In genomic region chr22:44129614-44129976, GRCh38 we compare ENCODE assay signal across 2 cellular contexts.
A peak's percentile ranks its signal among the peaks of the same experiment; 100 is the strongest.
TF ChIP-seq lines count a peak whose summit lies in the region.

No MANE protein-coding gene starts in this region.

TF ChIP-seq in HCT116, 20 proteins besides CTCF, POLR2A, EP300 and RAD21:
- no peak for TF ChIP-seq SP1 (IDR thresholded peaks at IDR 0.05; ENCODE audit: low read depth)
- peak; percentile 17 for TF ChIP-seq REST (IDR thresholded peaks at IDR 0.05; ENCODE audit: low read depth)

TF ChIP-seq in GM12878, 131 proteins besides CTCF, POLR2A, EP300 and RAD21:
- TF ChIP-seq, protein P1, sequence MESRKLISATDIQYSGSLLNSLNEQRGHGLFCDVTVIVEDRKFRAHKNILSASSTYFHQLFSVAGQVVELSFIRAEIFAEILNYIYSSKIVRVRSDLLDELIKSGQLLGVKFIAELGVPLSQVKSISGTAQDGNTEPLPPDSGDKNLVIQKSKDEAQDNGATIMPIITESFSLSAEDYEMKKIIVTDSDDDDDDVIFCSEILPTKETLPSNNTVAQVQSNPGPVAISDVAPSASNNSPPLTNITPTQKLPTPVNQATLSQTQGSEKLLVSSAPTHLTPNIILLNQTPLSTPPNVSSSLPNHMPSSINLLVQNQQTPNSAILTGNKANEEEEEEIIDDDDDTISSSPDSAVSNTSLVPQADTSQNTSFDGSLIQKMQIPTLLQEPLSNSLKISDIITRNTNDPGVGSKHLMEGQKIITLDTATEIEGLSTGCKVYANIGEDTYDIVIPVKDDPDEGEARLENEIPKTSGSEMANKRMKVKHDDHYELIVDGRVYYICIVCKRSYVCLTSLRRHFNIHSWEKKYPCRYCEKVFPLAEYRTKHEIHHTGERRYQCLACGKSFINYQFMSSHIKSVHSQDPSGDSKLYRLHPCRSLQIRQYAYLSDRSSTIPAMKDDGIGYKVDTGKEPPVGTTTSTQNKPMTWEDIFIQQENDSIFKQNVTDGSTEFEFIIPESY (IDR thresholded peaks at IDR 0.05) = no peak
- TF ChIP-seq REST (IDR thresholded peaks at IDR 0.05; ENCODE audit: low read depth, low read length) = peak; percentile 25; the same call in 1 of the 2 replicates
- TF ChIP-seq CBX5 (IDR thresholded peaks at IDR 0.05; ENCODE audit: low read depth) = no peak
- TF ChIP-seq ASH2L (IDR thresholded peaks at IDR 0.05; ENCODE audit: borderline replicate concordance, low read depth) = no peak
- TF ChIP-seq MYC (IDR thresholded peaks at IDR 0.05; ENCODE audit: insufficient read depth, insufficient read length, insufficient replicate concordance, low read length, severe bottlenecking) = no peak
- no peak for TF ChIP-seq YBX1 (IDR thresholded peaks at IDR 0.05)
